8 cellular contexts compared by ENCODE assay signal in genomic region chr7:151060113-151060415, GRCh38. TPM values are rescaled to one million over a fixed set of nuclear protein-coding genes. Genes with fewer than 3 reads are reported as not detected.
DNase-seq lines count a peak whose midpoint lies in the region; ATAC-seq and TF ChIP-seq lines count a peak whose summit lies in the region.

No MANE protein-coding gene starts in this region.

- peaks cover 31% of the 10 kb centered on the region for H3K4me1 ChIP-seq in Loucy (ENCODE audit: insufficient read depth, low read length, poor library complexity, severe bottlenecking)
- H3K4me1 ChIP-seq in naive thymus-derived CD4-positive, alpha-beta T cell (ENCODE audit: control insufficient read depth in 2 of 2, insufficient read depth in 2 of 2, low read length in 2 of 2) = peaks cover 25 to 32% of the 10 kb centered on the region in 2 donors

- no peak for ATAC-seq in naive thymus-derived CD4-positive, alpha-beta T cell
- ATAC-seq in HG02973 (IDR thresholded peaks at IDR 0.05; ENCODE audit: unreplicated experiment) = no peak
- no peak for ATAC-seq in HG02840 (IDR thresholded peaks at IDR 0.05; ENCODE audit: low FRiP score, unreplicated experiment)

- peaks cover 40% of the 10 kb centered on the region for H3K79me2 ChIP-seq in Loucy (ENCODE audit: insufficient read depth, low read length)

- POLR2A ChIA-PET in naive thymus-derived CD4-positive, alpha-beta T cell (lab: Charles Lee) = interaction anchor here (0.5 to 2.8 kb wide), 3 partner anchors 24 to 1820 kb away, joined by 3 to 14 read pairs (median 4); partner anchors contain the start of gene TMUB1

- TF ChIP-seq CTCF in AG10803 (conservative IDR thresholded peaks at IDR 0.05; ENCODE audit: low read length) (no peak), Loucy (conservative IDR thresholded peaks at IDR 0.05; ENCODE audit: low read length) (no peak), choroid plexus epithelial cell (conservative IDR thresholded peaks at IDR 0.05; ENCODE audit: low read depth, low read length) (no peak)

- no peaks in the 10 kb centered on the region for H3K27me3 Mint-ChIP-seq in naive thymus-derived CD4-positive, alpha-beta T cell

- peak overlapping the region; percentile 88 for H3K4me3 ChIP-seq in AG10803 (ENCODE audit: low read length)
- H3K4me3 ChIP-seq in Loucy (ENCODE audit: low read length, poor library complexity, severe bottlenecking) = peak overlapping the region; percentile 93
- peak overlapping the region; percentile 77 for H3K4me3 ChIP-seq in choroid plexus epithelial cell (ENCODE audit: low read depth, low read length)
- H3K4me3 ChIP-seq in naive thymus-derived CD4-positive, alpha-beta T cell (ENCODE audit: low read length) = peak overlapping the region; percentile 78

- no peaks in the 10 kb centered on the region for H3K9me3 ChIP-seq in Loucy (ENCODE audit: insufficient read depth, low read depth, low read length)
- no peaks in the 10 kb centered on the region for H3K9me3 ChIP-seq in naive thymus-derived CD4-positive, alpha-beta T cell (ENCODE audit: control insufficient read depth in 2 of 3, low read length in 3 of 3)

- CTCF ChIA-PET in naive thymus-derived CD4-positive, alpha-beta T cell (lab: Charles Lee) = interaction anchor here (0.6 to 3.5 kb wide), 2 partner anchors 24 to 304 kb away, joined by 3 to 15 read pairs; partner anchors contain the start of gene TMUB1

- peaks cover 25 to 38% (median 32%) of the 10 kb centered on the region in 7 donors for H3K4me1 Mint-ChIP-seq in naive thymus-derived CD4-positive, alpha-beta T cell

- peak overlapping the region; percentile 73 to 99 (median 93) for H3K4me3 Mint-ChIP-seq in naive thymus-derived CD4-positive, alpha-beta T cell

- no peaks in the 10 kb centered on the region for H3K36me3 Mint-ChIP-seq in naive thymus-derived CD4-positive, alpha-beta T cell

- DNase-seq in AG10803 (ENCODE audit: low read depth) = no peak
- no peak for DNase-seq in choroid plexus epithelial cell (ENCODE audit: low read depth)
- DNase-seq in naive thymus-derived CD4-positive, alpha-beta T cell = no peak
- DNase-seq in NCI-H774 (lab: John Stamatoyannopoulos, UW) = no peak
- no peak for DNase-seq in COLO829 (ENCODE audit: low spot score)

- H3K36me3 ChIP-seq in Loucy (ENCODE audit: insufficient read depth, low read length) = peaks cover 8% of the 10 kb centered on the region; the same call in 1 of the 2 replicates
- peaks cover 0 to 9% (median 0%) of the 10 kb centered on the region in 3 experiments for H3K36me3 ChIP-seq in naive thymus-derived CD4-positive, alpha-beta T cell (ENCODE audit: control insufficient read depth in 2 of 3, insufficient read depth in 3 of 3, low read length in 3 of 3)

- H2AFZ ChIP-seq in Loucy (ENCODE audit: low read length) = peak overlapping the region; percentile 80; the same call in 1 of the 2 replicates

- intact Hi-C loops in naive thymus-derived CD4-positive, alpha-beta T cell (cut with micrococcal nuclease) = no loop called here

- peak overlapping the region; percentile 94 for H3K4me2 ChIP-seq in Loucy (ENCODE audit: low read depth, low read length, poor library complexity, severe bottlenecking)

- peaks cover 0 to 1% (median 0%) of the 10 kb centered on the region in 11 donors for H3K9me3 Mint-ChIP-seq in naive thymus-derived CD4-positive, alpha-beta T cell

- peak overlapping the region in 5 of 9 donors; percentile 38 to 86 (median 83) for H3K27ac Mint-ChIP-seq in naive thymus-derived CD4-positive, alpha-beta T cell

- no peaks in the 10 kb centered on the region for H3F3A ChIP-seq in Loucy (ENCODE audit: low read depth)

- peak overlapping the region; percentile 92 for H3K27ac ChIP-seq in naive thymus-derived CD4-positive, alpha-beta T cell (ENCODE audit: low read depth, low read length)

- H3K27me3 ChIP-seq in Loucy (ENCODE audit: insufficient read depth, low read length, poor library complexity, severe bottlenecking) = no peaks in the 10 kb centered on the region
- H3K27me3 ChIP-seq in naive thymus-derived CD4-positive, alpha-beta T cell (ENCODE audit: control insufficient read depth in 2 of 2, insufficient read depth in 2 of 2, low read length in 2 of 2) = no peaks in the 10 kb centered on the region

- no peaks in the 10 kb centered on the region for H3K9me2 ChIP-seq in Loucy (replicated peaks; ENCODE audit: low read depth, low read length)

- H4K20me1 ChIP-seq in Loucy (ENCODE audit: insufficient read depth, low read length, poor library complexity, severe bottlenecking) = peaks cover 28% of the 10 kb centered on the region

- peak overlapping the region; percentile 78 for H3K9ac ChIP-seq in Loucy (ENCODE audit: low read depth, low read length, poor library complexity, severe bottlenecking)

RNA-seq across cellular contexts. Expression of gene SLC4A2, which starts 0.7 kb away (rescaled TPM):
- total RNA-seq in naive thymus-derived CD4-positive, alpha-beta T cell = 100 to 1,000 TPM in 1 of 5 experiments, 10 to 100 TPM in 4; 38.7 to 125 (median 65.9) TPM
- polyA plus RNA-seq in naive thymus-derived CD4-positive, alpha-beta T cell = 10 to 100 TPM in 1 of 2 donors, 1 to 10 TPM in 1; 7.9 to 12.1 TPM

RNA-seq across cellular contexts. Expression of gene CDK5, which starts 2.4 kb away (rescaled TPM):
- 10 to 100 TPM in 1 of 5 experiments, 1 to 10 TPM in 4; 4.2 to 20.2 (median 5.6) TPM for total RNA-seq in naive thymus-derived CD4-positive, alpha-beta T cell
- 1 to 10 TPM; 7.7 to 9.1 TPM for polyA plus RNA-seq in naive thymus-derived CD4-positive, alpha-beta T cell

RNA-seq across cellular contexts. Expression of gene ASIC3, which starts 11.7 kb away (rescaled TPM):
- total RNA-seq in naive thymus-derived CD4-positive, alpha-beta T cell = 10 to 100 TPM in 4 of 5 experiments, 1 to 10 TPM in 1; 6.7 to 17.7 (median 13.7) TPM
- polyA plus RNA-seq in naive thymus-derived CD4-positive, alpha-beta T cell = not detected

RNA-seq across cellular contexts. Expression of gene FASTK, which starts 20.5 kb away (rescaled TPM):
- 100 to 1,000 TPM in 3 of 5 experiments, 10 to 100 TPM in 2; 94.1 to 136 (median 101) TPM for total RNA-seq in naive thymus-derived CD4-positive, alpha-beta T cell
- polyA plus RNA-seq in naive thymus-derived CD4-positive, alpha-beta T cell = 10 to 100 TPM; 49.6 to 69.4 TPM

RNA-seq across cellular contexts. Expression of gene TMUB1, which starts 23.2 kb away (rescaled TPM):
- total RNA-seq in naive thymus-derived CD4-positive, alpha-beta T cell = 10 to 100 TPM; 39.5 to 61.2 (median 42.2) TPM
- 10 to 100 TPM; 36.0 to 53.6 TPM for polyA plus RNA-seq in naive thymus-derived CD4-positive, alpha-beta T cell
